12 cellular contexts compared by ENCODE assay signal in the genomic region with DNA sequence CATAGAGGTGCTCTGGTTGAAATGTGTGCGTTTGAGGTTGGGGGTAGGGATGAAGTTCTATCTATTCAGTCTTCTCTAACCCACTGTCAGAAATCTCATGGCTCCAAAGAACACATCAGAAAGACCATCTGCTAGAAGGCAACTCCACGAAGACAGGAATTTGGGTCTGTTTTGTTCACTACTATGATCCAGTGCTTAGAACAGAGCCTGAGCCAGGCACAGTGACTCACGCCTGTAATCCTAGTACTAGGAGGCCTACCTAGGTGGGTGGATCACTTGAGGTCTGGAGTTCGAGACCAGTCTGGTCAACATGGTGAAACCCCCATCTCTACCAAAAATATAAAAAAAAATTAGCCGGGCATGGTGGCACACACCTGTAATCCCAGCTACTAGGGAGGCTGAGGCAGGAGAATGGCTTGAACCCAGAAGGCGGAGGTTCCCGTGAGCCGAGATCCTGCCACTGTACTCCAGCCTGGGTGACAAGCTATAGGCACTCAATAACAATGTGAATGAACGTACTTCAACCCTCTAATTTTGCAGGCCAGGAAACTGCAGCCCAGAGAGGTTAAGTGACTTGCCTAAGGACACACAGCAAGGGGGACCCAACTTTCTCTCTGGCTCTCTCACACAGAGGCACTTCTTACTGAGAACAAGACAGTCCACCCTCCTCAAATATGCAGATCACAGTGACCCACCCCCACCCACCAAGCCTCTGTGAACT. TPM values are rescaled to one million over a fixed set of nuclear protein-coding genes. Genes with fewer than 3 reads are reported as not detected.
A peak's percentile ranks its signal among the peaks of the same experiment; 100 is the strongest.
DNase-seq lines count a peak whose midpoint lies in the region; ATAC-seq and TF ChIP-seq lines count a peak whose summit lies in the region.
"Had no signal": no experiment of that assay in that cellular context is flagged by ENCODE, and none has a peak within 500 bp of the region (broad histone marks: within the 10 kb centered on the region; RNA-seq: fewer than 3 reads in every experiment).

No MANE protein-coding gene starts in this region.

- peak overlapping the region; percentile 100 for H3K4me2 ChIP-seq in hepatocyte

- intact Hi-C loops in ascending aorta (cut with DNase I) (loop anchor here (10.0 kb wide), 1 partner anchor 478 kb away; no protein-coding TSS in a partner anchor), gastrocnemius medialis (cut with DNase I; ENCODE audit: low total_unique reads) (loop anchor here (10.0 kb wide), 2 partner anchors 218 to 248 kb away; partner anchors contain the start of genes GGA3 and MRPS7)

- in situ Hi-C loops in gastrocnemius medialis (cut with MboI; ENCODE audit: low sequenced_read_pairs in 4 of 4), result loop anchor here (5.0 to 10.0 kb wide), 2 partner anchors 86 to 88 kb away; no protein-coding TSS in a partner anchor

- H3K36me3 ChIP-seq in ascending aorta (no peaks in the 10 kb centered on the region), hepatocyte (replicated peaks; ENCODE audit: insufficient read depth, low read depth) (no peaks in the 10 kb centered on the region), gastrocnemius medialis (no peaks in the 10 kb centered on the region)

- no peaks in the 10 kb centered on the region for H3K9me2 ChIP-seq in hepatocyte (replicated peaks; ENCODE audit: insufficient read depth)

- no peak overlapping the region for H2AFZ ChIP-seq in hepatocyte

- no peak for ATAC-seq in gastrocnemius medialis

- H3K9me3 ChIP-seq in ascending aorta (no peaks in the 10 kb centered on the region), hepatocyte (ENCODE audit: low read depth) (no peaks in the 10 kb centered on the region), gastrocnemius medialis (no peaks in the 10 kb centered on the region)

- H3K27ac ChIP-seq in ascending aorta (peak overlapping the region; percentile 54 to 74), hepatocyte (peak overlapping the region; percentile 31), gastrocnemius medialis (peak overlapping the region; percentile 91 to 95 (median 93))

- WGBS in hepatocyte (ENCODE audit: low lambda C conversion rate, missing lambda C conversion rate), result 70% methylated on average over 9 of the region's 9 CpGs

- peak; percentile 30 for DNase-seq in EH (ENCODE audit: low read depth)
- no peak for DNase-seq in ascending aorta (ENCODE audit: low spot score in 2 of 2)
- no peak for DNase-seq in hepatocyte (ENCODE audit: low spot score)
- no peak for DNase-seq in gastrocnemius medialis
- no peak for DNase-seq in DMS53 (lab: John Stamatoyannopoulos, UW)
- DNase-seq in mucosa of gallbladder (ENCODE audit: low spot score), result no peak
- DNase-seq in DMS79 (lab: John Stamatoyannopoulos, UW), result no peak
- DNase-seq in nucleus accumbens (lab: John Stamatoyannopoulos, UW), result no peak
- DNase-seq: activated CD4-positive, alpha-beta T cell treated with anti-CD3 and anti-CD28 coated beads, Interleukin-2, amount 50 U/mL, for 1 hour; DMS 273 treated with DMSO at 0.1 percent for 48 hours; H7; NCI-H2029 had no signal

- H3K4me1 ChIP-seq in ascending aorta (peaks cover 25 to 60% of the 10 kb centered on the region in 2 donors), hepatocyte (ENCODE audit: insufficient read depth) (peaks cover 48% of the 10 kb centered on the region), gastrocnemius medialis (peaks cover 47 to 61% of the 10 kb centered on the region in 2 donors)

- no peak for TF ChIP-seq POLR2A in gastrocnemius medialis (IDR thresholded peaks at IDR 0.05)

- H3K27me3 ChIP-seq in ascending aorta (no peaks in the 10 kb centered on the region), hepatocyte (no peaks in the 10 kb centered on the region), gastrocnemius medialis (no peaks in the 10 kb centered on the region)

- peaks cover 25% of the 10 kb centered on the region for H4K20me1 ChIP-seq in hepatocyte (ENCODE audit: insufficient read depth, poor library complexity, severe bottlenecking)

- H3K4me3 ChIP-seq in ascending aorta (peak overlapping the region; percentile 78 to 82), hepatocyte (no peak overlapping the region), gastrocnemius medialis (peak overlapping the region; percentile 81 to 95 (median 90))

- no peak for TF ChIP-seq CTCF in ascending aorta (IDR thresholded peaks at IDR 0.05)
- TF ChIP-seq CTCF in hepatocyte (IDR thresholded peaks at IDR 0.05; ENCODE audit: poor library complexity), result no peak
- TF ChIP-seq CTCF in gastrocnemius medialis (IDR thresholded peaks at IDR 0.05 in 4 of 5, conservative IDR thresholded peaks at IDR 0.05 in 1 of 5), result no peak

- peaks cover 74% of the 10 kb centered on the region for H3K79me2 ChIP-seq in hepatocyte

RNA-seq across cellular contexts. Expression of gene CASKIN2, which starts 2.2 kb away (rescaled TPM):
- 112 TPM for total RNA-seq in ascending aorta
- total RNA-seq in hepatocyte, result 5.3 and 9.8 TPM in 2 replicates
- 14.5 and 16.2 TPM in 2 replicates for polyA plus RNA-seq in hepatocyte
- total RNA-seq in gastrocnemius medialis, result 10 to 100 TPM; 11.3 to 24.1 (median 16.8) TPM
- total RNA-seq in mucosa of gallbladder, result 74.7 TPM

RNA-seq across cellular contexts. Expression of gene TSEN54, which starts 3.2 kb away (rescaled TPM):
- total RNA-seq in ascending aorta (92.7 TPM), hepatocyte (30.4 and 42.5 TPM in 2 replicates), gastrocnemius medialis (10 to 100 TPM; 15.4 to 31.2 (median 17.8) TPM), mucosa of gallbladder (158 TPM)
- 46.3 and 52.3 TPM in 2 replicates for polyA plus RNA-seq in hepatocyte

RNA-seq across cellular contexts. Expression of gene LLGL2, which starts 12.4 kb away (rescaled TPM):
- 41.8 TPM for total RNA-seq in ascending aorta
- total RNA-seq in hepatocyte, result 60.9 and 81.8 TPM in 2 replicates
- polyA plus RNA-seq in hepatocyte, result 154 and 194 TPM in 2 replicates
- 1 to 10 TPM in 3 of 4 donors, under 1 TPM in 1; 0.78 to 7.1 (median 1.4) TPM for total RNA-seq in gastrocnemius medialis
- total RNA-seq in mucosa of gallbladder, result 477 TPM

RNA-seq across cellular contexts. Expression of gene TMEM94, which starts 56.7 kb away (rescaled TPM):
- total RNA-seq in ascending aorta, result 125 TPM
- 18.7 and 53.5 TPM in 2 replicates for total RNA-seq in hepatocyte
- 43.5 and 50.7 TPM in 2 replicates for polyA plus RNA-seq in hepatocyte
- 10 to 100 TPM; 56.5 to 85.5 (median 60.0) TPM for total RNA-seq in gastrocnemius medialis
- total RNA-seq in mucosa of gallbladder, result 106 TPM

Comparison
In these comparisons a context has a peak if more than half of its experiments do, and no peak if none do; other contexts are left out.
1. H3K27ac ChIP-seq: peak in every context shown above with its lines; median percentile 93 in gastrocnemius medialis; 64 in ascending aorta; 31 in hepatocyte.